ENCODE assay signal across 1 cellular context in genomic region chr12:117262749-117263148, GRCh38.
A peak's percentile ranks its signal among the peaks of the same experiment; 100 is the strongest.
TF ChIP-seq lines count a peak whose summit lies in the region.

No MANE protein-coding gene starts in this region.

TF ChIP-seq in K562, 482 proteins besides CTCF, POLR2A, EP300 and RAD21 (continued from another document):
- TF ChIP-seq ZNF407 (IDR thresholded peaks at IDR 0.05; ENCODE audit: low read depth) (no peak), ATF4 (CRISPR knock-in tag; IDR thresholded peaks at IDR 0.05) (no peak), ZFP36 (IDR thresholded peaks at IDR 0.05; ENCODE audit: low read depth, low read length, partially characterized antibody) (peak; percentile 92), POLR3G (IDR thresholded peaks at IDR 0.05; ENCODE audit: extremely low read depth, insufficient read length, insufficient replicate concordance) (no peak), YY1 (IDR thresholded peaks at IDR 0.05; ENCODE audit: borderline replicate concordance in 1 of 3, control insufficient read depth in 1 of 3, extremely low read depth in 1 of 3, insufficient read depth in 3 of 3, insufficient read length in 1 of 3, insufficient replicate concordance in 2 of 3, low read depth in 1 of 3, low read length in 2 of 3) (no peak), ZNF445 (CRISPR knock-in tag; IDR thresholded peaks at IDR 0.05; ENCODE audit: low read depth) (no peak)
